In the genomic region with DNA sequence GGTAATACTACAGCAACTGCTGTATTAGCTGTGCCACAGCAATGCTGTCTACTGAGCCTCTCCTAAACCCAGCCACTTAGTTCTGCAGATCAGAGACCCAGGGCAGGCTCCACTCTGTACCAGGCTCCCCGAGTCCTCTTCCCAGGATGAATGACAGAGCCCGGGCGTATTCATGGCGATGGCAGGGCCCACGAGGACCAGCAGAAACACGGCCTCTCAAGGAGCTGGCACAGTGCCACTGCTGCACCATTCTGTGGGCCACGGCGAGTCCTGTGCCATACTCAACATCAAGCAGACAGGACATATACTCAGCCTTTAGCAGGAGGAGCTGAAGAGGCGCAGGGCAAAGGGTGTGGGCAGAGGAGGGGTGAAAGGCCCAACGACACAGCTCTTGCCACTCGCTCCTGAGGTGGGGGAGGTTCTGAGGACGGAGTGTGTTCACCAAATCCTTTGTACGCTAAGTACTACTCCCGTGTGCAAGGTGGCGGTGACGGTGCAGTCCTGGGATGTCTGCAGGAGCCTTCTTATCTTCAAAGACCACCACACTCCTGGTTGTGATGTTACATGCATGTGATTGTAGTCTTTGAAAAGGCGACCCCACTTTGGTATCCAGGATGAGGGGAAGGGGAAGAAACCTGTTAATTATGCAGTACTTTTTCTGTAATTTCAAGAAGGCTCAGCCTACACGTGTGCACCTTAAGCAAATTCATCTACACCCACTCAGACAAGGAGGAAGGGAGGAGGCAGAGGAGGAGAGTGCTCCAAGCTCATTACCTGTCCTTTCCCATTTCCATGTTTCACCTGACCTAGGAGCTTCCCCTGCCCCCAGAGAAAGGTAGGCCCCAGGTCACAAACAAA, we compare ENCODE assay signal across 14 cellular contexts.
A peak's percentile ranks its signal among the peaks of the same experiment; 100 is the strongest.
DNase-seq lines count a peak whose midpoint lies in the region; ATAC-seq lines count a peak whose summit lies in the region.
"Had no signal": no experiment of that assay in that cellular context is flagged by ENCODE, and none has a peak within 500 bp of the region (broad histone marks: within the 10 kb centered on the region; RNA-seq: fewer than 3 reads in every experiment).

No MANE protein-coding gene starts in this region.

- no peaks in the 10 kb centered on the region for H3K9me3 ChIP-seq in BLaER1
- H3K9me3 ChIP-seq in BLaER1 treated with 17β-estradiol and CSF1 and Interleukin-3, amounts not matched to agents 10 nM and 100 nM (replicated peaks in 1 of 11) = no peaks in the 10 kb centered on the region
- H3K9me3 ChIP-seq: A549, BE2C, Caco-2 had no signal

- DNase-seq in cerebellum (ENCODE audit: low spot score) (peak; percentile 48), pons (ENCODE audit: low spot score) (peak; percentile 56), HPDE6-E6E7 (ENCODE audit: extremely low spot score) (no peak), NCI-H2029 treated with DMSO at 0.1 percent for 48 hours (lab: John Stamatoyannopoulos, UW) (no peak)
- DNase-seq: BE2C; Caco-2; CD8-positive, alpha-beta memory T cell; GOT3; H9 had no signal

- H4K20me1 ChIP-seq in BLaER1 = no peaks in the 10 kb centered on the region
- no peaks in the 10 kb centered on the region for H4K20me1 ChIP-seq in BLaER1 treated with 17β-estradiol and CSF1 and Interleukin-3, amounts not matched to agents 10 nM and 100 nM

- H3K27ac ChIP-seq in BLaER1 = peak overlapping the region; percentile 51; the same call in 1 of the 2 replicates
- H3K27ac ChIP-seq in BLaER1 treated with 17β-estradiol and CSF1 and Interleukin-3, amounts not matched to agents 10 nM and 100 nM = no peak overlapping the region
- H3K27ac ChIP-seq: A549 had no signal

- H3K4me3 ChIP-seq in BLaER1 = no peak overlapping the region
- H3K4me3 ChIP-seq in BLaER1 treated with 17β-estradiol and CSF1 and Interleukin-3, amounts not matched to agents 10 nM and 100 nM = no peak overlapping the region
- H3K4me3 ChIP-seq: A549 had no signal

- ATAC-seq in GM19452 (IDR thresholded peaks at IDR 0.05; ENCODE audit: unreplicated experiment) = no peak
- ATAC-seq: A549, HepG2 had no signal

- H3K4me1 ChIP-seq in BLaER1 = peaks cover 41% of the 10 kb centered on the region
- H3K4me1 ChIP-seq in BLaER1 treated with 17β-estradiol and CSF1 and Interleukin-3, amounts not matched to agents 10 nM and 100 nM = peaks cover 13 to 41% (median 34%) of the 10 kb centered on the region in 10 experiments
- H3K4me1 ChIP-seq: A549, BE2C, Caco-2 had no signal

- peak overlapping the region; percentile 89 for H3K4me2 ChIP-seq in BLaER1
- H3K4me2 ChIP-seq in BLaER1 treated with 17β-estradiol and CSF1 and Interleukin-3, amounts not matched to agents 10 nM and 100 nM = peak overlapping the region; percentile 62 to 95 (median 83); a peak in 21 of 22 replicates
- H3K4me2 ChIP-seq: A549 had no signal

- H3K27me3 ChIP-seq in BLaER1 = no peaks in the 10 kb centered on the region
- no peaks in the 10 kb centered on the region for H3K27me3 ChIP-seq in BLaER1 treated with 17β-estradiol and CSF1 and Interleukin-3, amounts not matched to agents 10 nM and 100 nM
- H3K27me3 ChIP-seq: BE2C had no signal

- H3K9ac ChIP-seq in BLaER1 = peak overlapping the region; percentile 27; the same call in 1 of the 2 replicates
- no peak overlapping the region for H3K9ac ChIP-seq in BLaER1 treated with 17β-estradiol and CSF1 and Interleukin-3, amounts not matched to agents 10 nM and 100 nM

- H3K36me3 ChIP-seq in BLaER1 = no peaks in the 10 kb centered on the region
- H3K36me3 ChIP-seq in BLaER1 treated with 17β-estradiol and CSF1 and Interleukin-3, amounts not matched to agents 10 nM and 100 nM = no peaks in the 10 kb centered on the region

Comparison
In these comparisons a context has a peak if more than half of its experiments do, and no peak if none do; other contexts are left out.
1. DNase-seq: peak in cerebellum (single experiment) and pons (single experiment); none in HPDE6-E6E7 (single experiment) and NCI-H2029 treated with DMSO at 0.1 percent for 48 hours (single experiment).